10 cellular contexts compared by ENCODE assay signal in the genomic region with DNA sequence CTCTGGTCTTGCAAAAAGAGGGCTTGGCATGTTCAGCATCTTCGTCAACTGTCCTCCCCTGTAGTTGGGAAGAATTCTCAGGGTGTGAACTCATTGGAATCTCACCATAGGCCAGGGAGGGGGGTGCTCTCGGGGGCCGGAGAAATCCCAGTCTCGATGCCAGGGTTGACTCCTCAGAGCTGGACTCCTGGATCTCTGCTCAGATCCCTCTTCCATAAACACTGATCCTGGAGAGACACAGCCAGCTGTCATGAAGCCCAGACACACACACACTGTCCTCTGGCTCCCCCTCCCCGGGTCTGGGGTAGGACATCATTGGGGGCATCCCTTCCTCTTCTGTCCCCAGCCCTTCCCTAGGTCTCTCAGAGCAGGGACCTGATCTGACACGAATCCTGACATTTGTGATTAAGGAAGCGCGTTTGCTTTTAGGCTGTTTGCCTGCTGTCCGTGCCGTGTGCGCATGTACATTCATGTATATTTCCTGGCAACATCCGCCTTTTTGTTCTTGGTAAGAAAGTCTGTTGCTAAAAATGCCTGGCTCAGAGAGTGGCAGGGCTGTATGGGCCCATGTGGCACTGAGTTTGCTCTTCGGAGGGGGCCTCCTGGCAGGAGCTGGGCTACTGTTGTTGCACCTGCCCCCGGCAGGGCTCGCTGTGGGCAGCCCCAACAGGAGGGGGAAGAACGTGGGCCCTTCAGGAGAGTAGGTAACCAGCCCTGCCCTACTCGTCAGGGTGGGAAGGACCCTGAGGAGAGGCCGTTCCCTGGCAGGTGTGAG. TPM values are rescaled to one million over a fixed set of nuclear protein-coding genes. Genes with fewer than 3 reads are reported as not detected.
DNase-seq lines count a peak whose midpoint lies in the region; ATAC-seq lines count a peak whose summit lies in the region.
"Had no signal": no experiment of that assay in that cellular context is flagged by ENCODE, and none has a peak within 500 bp of the region (broad histone marks: within the 10 kb centered on the region; RNA-seq: fewer than 3 reads in every experiment).

No MANE protein-coding gene starts in this region.

- H3K9me3 Mint-ChIP-seq in activated naive CD4-positive, alpha-beta T cell treated with anti-CD3 and anti-CD28 coated beads for 36 hours = no peaks in the 10 kb centered on the region
- H3K9me3 Mint-ChIP-seq in activated T-cell treated with anti-CD3 and anti-CD28 coated beads, Interleukin-2, amount 50 U/mL, for 4 hours = no peaks in the 10 kb centered on the region
- H3K9me3 Mint-ChIP-seq in T-helper 2 cell treated with Interferon-gamma antibody and Interleukin-4, amounts not matched to agents 5 μg/mL and 100 μg/mL, for 36 hours = no peaks in the 10 kb centered on the region

- peaks cover 2% of the 10 kb centered on the region for H3K36me3 ChIP-seq in iPS-15b (ENCODE audit: control insufficient read depth, insufficient read depth, low read length)
- H3K36me3 ChIP-seq: SJSA1 had no signal

- H3K4me3 Mint-ChIP-seq in activated naive CD4-positive, alpha-beta T cell treated with anti-CD3 and anti-CD28 coated beads for 36 hours = peak overlapping the region; percentile 20
- H3K4me3 Mint-ChIP-seq in activated T-cell treated with anti-CD3 and anti-CD28 coated beads, Interleukin-2, amount 50 U/mL, for 4 hours = no peak overlapping the region
- no peak overlapping the region for H3K4me3 Mint-ChIP-seq in T-helper 2 cell treated with Interferon-gamma antibody and Interleukin-4, amounts not matched to agents 5 μg/mL and 100 μg/mL, for 36 hours

- DNase-seq in activated naive CD4-positive, alpha-beta T cell treated with anti-CD3 and anti-CD28 coated beads for 36 hours = peak; percentile 70
- no peak for DNase-seq in activated naive CD4-positive, alpha-beta T cell treated with Interleukin-2 at 50 U/mL for 16 hours
- peak; percentile 20 for DNase-seq in activated T-cell treated with anti-CD3 and anti-CD28 coated beads, Interleukin-2, amount 50 U/mL, for 4 hours
- peak; percentile 53 for DNase-seq in superior temporal gyrus (ENCODE audit: extremely low spot score)
- DNase-seq in T-helper 2 cell treated with Interferon-gamma antibody and Interleukin-4, amounts not matched to agents 5 μg/mL and 100 μg/mL, for 36 hours (ENCODE audit: low spot score) = no peak
- DNase-seq in hypothalamus (lab: John Stamatoyannopoulos, UW) = no peak
- no peak for DNase-seq in DMS53 (lab: John Stamatoyannopoulos, UW)

- intact Hi-C loops in activated naive CD4-positive, alpha-beta T cell treated with anti-CD3 and anti-CD28 coated beads for 36 hours (cut with micrococcal nuclease) = loop anchor here (1.0 kb wide), 1 partner anchor 42 kb away; no protein-coding TSS in a partner anchor

- peaks cover 4% of the 10 kb centered on the region for H3K4me1 ChIP-seq in iPS-15b (ENCODE audit: control insufficient read depth, insufficient read depth, low read length)
- H3K4me1 ChIP-seq: SJSA1 had no signal

- no peaks in the 10 kb centered on the region for H3K27me3 ChIP-seq in iPS-15b (ENCODE audit: control insufficient read depth, insufficient read depth, low read length)
- H3K27me3 ChIP-seq: SJSA1 had no signal

- peak overlapping the region; percentile 76 for H3K27ac Mint-ChIP-seq in activated naive CD4-positive, alpha-beta T cell treated with anti-CD3 and anti-CD28 coated beads for 36 hours
- no peak overlapping the region for H3K27ac Mint-ChIP-seq in T-helper 2 cell treated with Interferon-gamma antibody and Interleukin-4, amounts not matched to agents 5 μg/mL and 100 μg/mL, for 36 hours

- H3K9me3 ChIP-seq in iPS-15b (ENCODE audit: control insufficient read depth, insufficient read depth, low read length) = no peaks in the 10 kb centered on the region
- H3K9me3 ChIP-seq: SJSA1 had no signal

- no peak overlapping the region for H3K4me3 ChIP-seq in iPS-15b (ENCODE audit: low read depth, low read length)
- H3K4me3 ChIP-seq: SJSA1, skin epidermis had no signal

- H3K9ac ChIP-seq in iPS-15b (ENCODE audit: low read depth, low read length) = peak overlapping the region; percentile 12

- peak; percentile 77 to 80 for ATAC-seq in activated T-cell treated with anti-CD3 and anti-CD28 coated beads, Interleukin-2, amount 50 U/mL, for 4 hours

- no peaks in the 10 kb centered on the region for H3K36me3 Mint-ChIP-seq in activated naive CD4-positive, alpha-beta T cell treated with anti-CD3 and anti-CD28 coated beads for 36 hours (ENCODE audit: low read depth)
- no peaks in the 10 kb centered on the region for H3K36me3 Mint-ChIP-seq in activated T-cell treated with anti-CD3 and anti-CD28 coated beads, Interleukin-2, amount 50 U/mL, for 4 hours (ENCODE audit: insufficient read depth)
- no peaks in the 10 kb centered on the region for H3K36me3 Mint-ChIP-seq in T-helper 2 cell treated with Interferon-gamma antibody and Interleukin-4, amounts not matched to agents 5 μg/mL and 100 μg/mL, for 36 hours (ENCODE audit: low read depth)

- peaks cover 43% of the 10 kb centered on the region for H3K4me1 Mint-ChIP-seq in activated naive CD4-positive, alpha-beta T cell treated with anti-CD3 and anti-CD28 coated beads for 36 hours (ENCODE audit: low read depth)
- H3K4me1 Mint-ChIP-seq in activated T-cell treated with anti-CD3 and anti-CD28 coated beads, Interleukin-2, amount 50 U/mL, for 4 hours (ENCODE audit: low read depth) = peaks cover 25% of the 10 kb centered on the region
- peaks cover 2% of the 10 kb centered on the region for H3K4me1 Mint-ChIP-seq in T-helper 2 cell treated with Interferon-gamma antibody and Interleukin-4, amounts not matched to agents 5 μg/mL and 100 μg/mL, for 36 hours (ENCODE audit: low read depth)

- no peaks in the 10 kb centered on the region for H3K27me3 Mint-ChIP-seq in activated naive CD4-positive, alpha-beta T cell treated with anti-CD3 and anti-CD28 coated beads for 36 hours (ENCODE audit: low read depth)
- H3K27me3 Mint-ChIP-seq in activated T-cell treated with anti-CD3 and anti-CD28 coated beads, Interleukin-2, amount 50 U/mL, for 4 hours (ENCODE audit: low read depth) = no peaks in the 10 kb centered on the region
- H3K27me3 Mint-ChIP-seq in T-helper 2 cell treated with Interferon-gamma antibody and Interleukin-4, amounts not matched to agents 5 μg/mL and 100 μg/mL, for 36 hours (ENCODE audit: low read depth) = peaks cover 25% of the 10 kb centered on the region

- CTCF ChIA-PET in activated naive CD4-positive, alpha-beta T cell treated with anti-CD3 and anti-CD28 coated beads for 36 hours (lab: Charles Lee) = interaction anchor here (0.7 to 2.1 kb wide), 5 partner anchors 43 to 609 kb away, joined by 3 to 7 read pairs (median 3); a partner anchor contains a TSS

RNA-seq across cellular contexts. Expression of a gene that starts 45.4 kb away (rescaled TPM):
- 10 to 100 TPM; 27.8 to 28.6 TPM for total RNA-seq in activated naive CD4-positive, alpha-beta T cell treated with anti-CD3 and anti-CD28 coated beads for 36 hours
- total RNA-seq in activated T-cell treated with anti-CD3 and anti-CD28 coated beads, Interleukin-2, amount 50 U/mL, for 4 hours = 10 to 100 TPM; 18.9 to 23.8 (median 22.2) TPM

Comparison
In these comparisons a context has a peak if more than half of its experiments do, and no peak if none do; other contexts are left out.
1. DNase-seq: peak in activated naive CD4-positive, alpha-beta T cell treated with anti-CD3 and anti-CD28 coated beads for 36 hours (single experiment), activated T-cell treated with anti-CD3 and anti-CD28 coated beads, Interleukin-2, amount 50 U/mL, for 4 hours (single experiment) and superior temporal gyrus (single experiment); none in activated naive CD4-positive, alpha-beta T cell treated with Interleukin-2 at 50 U/mL for 16 hours (single experiment), T-helper 2 cell treated with Interferon-gamma antibody and Interleukin-4, amounts not matched to agents 5 μg/mL and 100 μg/mL, for 36 hours (single experiment), hypothalamus (0 of 51) and DMS53 (single experiment).